8 cellular contexts compared by ENCODE assay signal in the genomic region with DNA sequence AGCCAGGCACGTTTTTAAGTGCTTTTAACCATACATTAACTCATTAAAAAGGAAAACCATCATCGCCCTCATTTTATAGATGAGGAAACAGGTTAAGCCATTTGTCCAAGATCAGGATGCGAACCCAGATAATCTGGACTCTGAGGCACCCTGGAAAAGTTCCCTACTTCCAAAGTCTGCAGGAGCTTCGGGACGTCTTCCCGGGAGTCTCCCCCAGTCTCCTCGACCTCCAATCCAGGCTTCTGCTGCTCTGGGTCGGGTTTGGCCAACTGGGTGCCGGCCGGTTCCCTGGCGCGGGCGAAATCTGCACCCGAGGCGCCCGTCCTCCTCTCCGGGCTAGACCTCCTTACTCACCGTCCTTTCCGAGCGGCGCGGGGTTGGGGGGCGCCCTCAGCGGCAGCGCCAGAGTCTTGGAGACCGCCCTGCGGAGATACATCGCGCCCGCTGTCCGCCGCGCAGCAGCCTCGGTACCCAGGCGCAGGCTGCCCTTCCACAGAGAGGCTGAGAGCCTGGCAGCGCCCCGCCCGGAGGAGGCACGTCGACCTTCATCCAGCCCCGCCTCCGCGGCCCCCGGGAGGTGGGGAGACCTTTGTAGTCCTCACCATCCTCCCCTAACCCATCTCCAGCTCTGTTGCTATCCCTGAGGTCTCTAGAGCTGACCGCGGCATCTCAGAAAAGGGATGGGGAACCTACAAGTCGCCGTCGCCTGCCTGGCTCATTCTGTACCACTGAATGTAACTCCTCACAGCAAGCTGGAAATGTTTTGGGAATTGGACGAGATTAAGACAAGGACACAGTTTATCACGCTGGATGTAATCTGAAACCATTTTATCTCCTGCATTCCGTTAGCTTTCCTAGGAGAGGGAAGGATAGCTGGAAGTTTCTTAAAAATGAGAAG. TPM values are rescaled to one million over a fixed set of nuclear protein-coding genes. Genes with fewer than 3 reads are reported as not detected.
DNase-seq lines count a peak whose midpoint lies in the region; ATAC-seq, FAIRE-seq and TF ChIP-seq lines count a peak whose summit lies in the region.

A gene (minus strand): TSS at position 503 of the 898 bp plus-strand sequence. CDS start 67 bp downstream, at position 436.

- peak within 1 kb of the TSS; percentile 90 for H2AFZ ChIP-seq in osteoblast (ENCODE audit: low read length)

- H3K9me3 Mint-ChIP-seq in CD14-positive monocyte: peaks cover 6 to 20% (median 12%) of the 10 kb centered on the region in 7 donors
- H3K9me3 Mint-ChIP-seq in glutamatergic neuron (ENCODE audit: unreplicated experiment): no peaks in the 10 kb centered on the region

- H3K27me3 ChIP-seq in osteoblast (ENCODE audit: insufficient read depth, low read length): peaks cover 4% of the 10 kb centered on the region

- H3K27ac ChIP-seq in osteoblast (ENCODE audit: low read depth, low read length): no peak within 1 kb of the TSS

- H3K36me3 Mint-ChIP-seq in CD14-positive monocyte (peaks cover 5 to 12% of the 10 kb centered on the region in 2 donors), glutamatergic neuron (ENCODE audit: unreplicated experiment) (no peaks in the 10 kb centered on the region)

- H4K20me1 ChIP-seq in osteoblast (ENCODE audit: insufficient read depth, low read length): no peaks in the 10 kb centered on the region

- intact Hi-C loops in CD14-positive monocyte (cut with micrococcal nuclease): no loop called here

- H3K36me3 ChIP-seq in osteoblast (ENCODE audit: insufficient read depth, low read length): no peaks in the 10 kb centered on the region

- no peak for DNase-seq in CD14-positive monocyte (ENCODE audit: low spot score)
- DNase-seq in HTR-8/SVneo (ENCODE audit: insufficient read length, low spot score): peak; percentile 74
- peak; percentile 13 for DNase-seq in activated T-helper 9 cell treated with anti-CD3 and anti-CD28 coated beads, Interleukin-2, amount 50 U/mL, for 16 hours (ENCODE audit: low read depth)
- DNase-seq in glutamatergic neuron: peak; percentile 64
- DNase-seq in osteoblast (ENCODE audit: insufficient read length, low spot score, missing footprints): peak; percentile 92
- no peak for DNase-seq in NCI-H2081 treated with DMSO at 0.1 percent for 48 hours (lab: John Stamatoyannopoulos, UW)

- peak within 1 kb of the TSS; percentile 72 for H3K4me3 ChIP-seq in osteoblast (ENCODE audit: insufficient read depth, low read length)

- peak within 1 kb of the TSS; percentile 89 for H3K4me2 ChIP-seq in osteoblast (ENCODE audit: insufficient read depth, low read length)

- no peak for TF ChIP-seq CTCF in CD14-positive monocyte (IDR thresholded peaks at IDR 0.05)
- no peak for TF ChIP-seq CTCF in glutamatergic neuron (IDR thresholded peaks at IDR 0.05; ENCODE audit: partially characterized antibody, unreplicated experiment)
- no peak for TF ChIP-seq CTCF in osteoblast (IDR thresholded peaks at IDR 0.05; ENCODE audit: extremely low read depth, low read depth, low read length)

- H3K4me3 Mint-ChIP-seq in CD14-positive monocyte: peak within 1 kb of the TSS; percentile 75 to 89
- peak within 1 kb of the TSS; percentile 84 for H3K4me3 Mint-ChIP-seq in glutamatergic neuron (ENCODE audit: unreplicated experiment)

- H3K27me3 Mint-ChIP-seq in CD14-positive monocyte (ENCODE audit: low read depth in 3 of 3) (peaks cover 57 to 70% (median 65%) of the 10 kb centered on the region in 3 donors), glutamatergic neuron (ENCODE audit: unreplicated experiment) (peaks cover 6% of the 10 kb centered on the region)

- peaks cover 23% of the 10 kb centered on the region for H3K4me1 Mint-ChIP-seq in CD14-positive monocyte
- H3K4me1 Mint-ChIP-seq in glutamatergic neuron (ENCODE audit: low read depth, unreplicated experiment): no peaks in the 10 kb centered on the region

- ATAC-seq in HG02970 (IDR thresholded peaks at IDR 0.05; ENCODE audit: low FRiP score, unreplicated experiment) (no peak), HG03139 (IDR thresholded peaks at IDR 0.05; ENCODE audit: unreplicated experiment) (no peak)

- H3K79me2 ChIP-seq in osteoblast (ENCODE audit: insufficient read depth, low read length): no peaks in the 10 kb centered on the region

- H3K27ac Mint-ChIP-seq in CD14-positive monocyte: peak within 1 kb of the TSS in 1 of 7 donors; percentile 46
- no peak within 1 kb of the TSS for H3K27ac Mint-ChIP-seq in glutamatergic neuron (ENCODE audit: unreplicated experiment)

- FAIRE-seq in HTR-8/SVneo (lab: Jason Lieb, UNC): peak; percentile 65

- peaks cover 11% of the 10 kb centered on the region for H3K4me1 ChIP-seq in osteoblast (ENCODE audit: insufficient read depth, low read length)

- no peaks in the 10 kb centered on the region for H3K9me3 ChIP-seq in osteoblast (ENCODE audit: low read depth, low read length)

RNA-seq across cellular contexts. Expression of the gene that starts here (rescaled TPM):
- polyA plus RNA-seq in CD14-positive monocyte: under 1 TPM in 1 of 2 donors, not detected in 1; 0.19 TPM
- total RNA-seq in glutamatergic neuron (ENCODE audit: unreplicated experiment) (0.69 TPM), osteoblast (4.4 and 7.6 TPM in 2 replicates)

Comparison
In these comparisons a context has a peak if more than half of its experiments do, and no peak if none do; other contexts are left out.
1. Peak in DNase-seq in glutamatergic neuron; RNA of the gene not detected or under 1 TPM.
2. DNase-seq: peak in HTR-8/SVneo (single experiment), activated T-helper 9 cell treated with anti-CD3 and anti-CD28 coated beads, Interleukin-2, amount 50 U/mL, for 16 hours (single experiment) and osteoblast (single experiment); none in CD14-positive monocyte (single experiment) and NCI-H2081 treated with DMSO at 0.1 percent for 48 hours (single experiment).